ENCODE assay signal across 16 cellular contexts in genomic region chr4:189835505-189835904, GRCh38.
DNase-seq lines count a peak whose midpoint lies in the region; ATAC-seq, FAIRE-seq and TF ChIP-seq lines count a peak whose summit lies in the region.
"Had no signal": no experiment of that assay in that cellular context is flagged by ENCODE, and none has a peak within 500 bp of the region (broad histone marks: within the 10 kb centered on the region; RNA-seq: fewer than 3 reads in every experiment).

No MANE protein-coding gene starts in this region.

- H3K4me1 Mint-ChIP-seq in activated CD4-positive, alpha-beta memory T cell treated with anti-CD3 and anti-CD28 coated beads for 36 hours (ENCODE audit: low read depth): no peaks in the 10 kb centered on the region
- H3K4me1 Mint-ChIP-seq: GM23338 had no signal

- H3K27me3 Mint-ChIP-seq in activated CD4-positive, alpha-beta memory T cell treated with anti-CD3 and anti-CD28 coated beads for 36 hours: no peaks in the 10 kb centered on the region
- H3K27me3 Mint-ChIP-seq: CD4-positive, alpha-beta T cell had no signal

- peak; percentile 3 for DNase-seq in CMK (ENCODE audit: low read depth)
- no peak for DNase-seq in HTR-8/SVneo (ENCODE audit: insufficient read length, low spot score)
- DNase-seq in dermis blood vessel endothelial cell: peak; percentile 26
- peak; percentile 2 for DNase-seq in fibroblast of villous mesenchyme (ENCODE audit: low read depth)
- DNase-seq in activated CD4-positive, alpha-beta memory T cell treated with anti-CD3 and anti-CD28 coated beads for 36 hours: no peak
- DNase-seq in CD1c-positive myeloid dendritic cell (ENCODE audit: extremely low spot score): no peak
- DNase-seq: ACHN; CD4-positive, alpha-beta T cell; DMS79; H7 had no signal

- peak; percentile 97 for FAIRE-seq in HTR-8/SVneo (lab: Jason Lieb, UNC)
- FAIRE-seq: GM12878, GM19239 had no signal

- H3K4me3 ChIP-seq in fibroblast of villous mesenchyme (ENCODE audit: low read depth, low read length): no peak overlapping the region
- H3K4me3 ChIP-seq: BLaER1 treated with 17β-estradiol and CSF1 and Interleukin-3, amounts not matched to agents 10 nM and 100 nM; GM12878; GM23338 had no signal

- H3K36me3 Mint-ChIP-seq in activated CD4-positive, alpha-beta memory T cell treated with anti-CD3 and anti-CD28 coated beads for 36 hours: no peaks in the 10 kb centered on the region

- H3K9me3 Mint-ChIP-seq in activated CD4-positive, alpha-beta memory T cell treated with anti-CD3 and anti-CD28 coated beads for 36 hours: no peaks in the 10 kb centered on the region
- H3K9me3 Mint-ChIP-seq: CD4-positive, alpha-beta T cell had no signal

- POLR2A ChIA-PET in activated CD4-positive, alpha-beta memory T cell treated with anti-CD3 and anti-CD28 coated beads for 36 hours (lab: Charles Lee): no interaction called here

- no peak overlapping the region for H3K4me3 Mint-ChIP-seq in activated CD4-positive, alpha-beta memory T cell treated with anti-CD3 and anti-CD28 coated beads for 36 hours
- H3K4me3 Mint-ChIP-seq: CD4-positive, alpha-beta T cell; GM23338 had no signal

- no peak overlapping the region for H3K27ac Mint-ChIP-seq in activated CD4-positive, alpha-beta memory T cell treated with anti-CD3 and anti-CD28 coated beads for 36 hours
- H3K27ac Mint-ChIP-seq: CD4-positive, alpha-beta T cell; GM23338 had no signal

- intact Hi-C loops in activated CD4-positive, alpha-beta memory T cell treated with anti-CD3 and anti-CD28 coated beads for 36 hours (cut with micrococcal nuclease): no loop called here

- no peak for TF ChIP-seq CTCF in fibroblast of villous mesenchyme (IDR thresholded peaks at IDR 0.05; ENCODE audit: insufficient read depth, low read depth, low read length)

- CTCF ChIA-PET in activated CD4-positive, alpha-beta memory T cell treated with anti-CD3 and anti-CD28 coated beads for 36 hours (lab: Charles Lee): no interaction called here

- ATAC-seq in GM18867 (IDR thresholded peaks at IDR 0.05; ENCODE audit: unreplicated experiment) (no peak), GM21515 (IDR thresholded peaks at IDR 0.05; ENCODE audit: unreplicated experiment) (no peak)
- ATAC-seq: GM12878, GM23338 had no signal

Comparison
In these comparisons a context has a peak if more than half of its experiments do, and no peak if none do; other contexts are left out.
1. DNase-seq: peak in CMK (single experiment), dermis blood vessel endothelial cell (single experiment) and fibroblast of villous mesenchyme (single experiment); none in HTR-8/SVneo (single experiment), activated CD4-positive, alpha-beta memory T cell treated with anti-CD3 and anti-CD28 coated beads for 36 hours (single experiment) and CD1c-positive myeloid dendritic cell (single experiment).